In genomic region chr1:103917771-103918170, GRCh38 we compare ENCODE assay signal across 20 cellular contexts.
"Had no signal": no experiment of that assay in that cellular context is flagged by ENCODE, and none has a peak within 500 bp of the region (broad histone marks: within the 10 kb centered on the region; RNA-seq: fewer than 3 reads in every experiment).

No MANE protein-coding gene starts in this region.

- ATAC-seq: mucosa of descending colon; natural killer cell treated with Interleukin-12 subunit alpha and Interleukin-12 subunit beta and Interleukin-15 and Interleukin-18, amount 100 ng/mL, for 72 hours; stimulated activated effector memory CD8-positive, alpha-beta T cell treated with anti-CD3 and anti-CD28 coated beads, Interleukin-12 subunit alpha, Interleukin-12 subunit beta, amount 100 ng/mL, for 72 hours had no signal

- DNase-seq: activated CD4-positive, alpha-beta T cell treated with anti-CD3 and anti-CD28 coated beads for 4 hours; activated CD4-positive, alpha-beta T cell treated with anti-CD3 and anti-CD28 coated beads, Interleukin-2, amount 50 U/mL, for 4 hours; activated CD8-positive, alpha-beta memory T cell treated with anti-CD3 and anti-CD28 coated beads for 24 hours; activated effector memory CD4-positive, alpha-beta T cell treated with anti-CD3 and anti-CD28 coated beads, Interleukin-2, amount 50 U/mL, for 16 hours; activated naive CD4-positive, alpha-beta T cell treated with anti-CD3 and anti-CD28 coated beads, Interleukin-2, amount 10 ng/mL, durations not matched to agents 7 days and 5 days; activated naive CD8-positive, alpha-beta T cell treated with anti-CD3 and anti-CD28 coated beads, Interleukin-2, amount 10 ng/mL, durations not matched to agents 7 days and 5 days; cerebellar nuclear complex; colonic mucosa; effector CD8-positive, alpha-beta T cell; esophagus squamous epithelium; foreskin melanocyte; left ventricle myocardium inferior; mucosa of descending colon; ovary; sigmoid colon; small intestine; stimulated activated CD4-positive, alpha-beta T cell treated with anti-CD3 and anti-CD28 coated beads, Interleukin-4, amount 100 ng/mL, for 24 hours; uterus had no signal
